In the genomic region with DNA sequence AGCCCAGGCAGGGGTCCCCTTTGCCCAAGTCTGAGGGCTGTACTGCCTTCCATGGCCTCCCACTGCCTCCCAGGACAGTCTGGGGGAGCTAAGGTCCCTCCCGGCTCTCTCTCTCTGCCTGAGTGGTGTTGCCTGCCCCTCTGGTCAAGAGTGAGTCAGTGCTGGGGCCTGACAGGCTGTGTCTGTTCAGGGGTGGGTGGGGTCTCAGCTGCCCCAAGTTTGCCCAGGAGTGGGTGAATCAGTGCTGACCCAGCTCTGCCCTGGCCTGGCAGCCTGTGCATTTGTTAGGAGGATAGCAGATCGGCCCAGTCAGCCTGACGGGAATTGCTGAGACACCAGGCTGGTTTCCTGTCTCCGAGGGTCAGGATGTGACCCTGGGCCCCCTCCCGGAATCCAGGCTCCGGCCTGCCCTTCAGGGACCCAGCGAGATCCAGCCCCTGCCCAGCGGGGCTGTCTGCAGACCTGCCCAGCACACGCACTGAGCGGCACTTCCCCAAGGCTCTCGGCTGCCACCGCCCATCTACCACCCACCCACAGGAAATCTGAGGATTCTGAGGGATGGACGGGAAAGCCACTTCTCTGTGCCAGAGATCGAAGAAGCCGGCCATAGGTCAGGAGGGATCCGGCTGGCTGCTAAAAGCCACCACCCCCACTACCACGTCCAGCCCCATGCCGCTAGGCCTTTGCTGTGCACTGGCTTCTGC, we compare ENCODE assay signal across 8 cellular contexts. TPM values are rescaled to one million over a fixed set of nuclear protein-coding genes. Genes with fewer than 3 reads are reported as not detected.
A peak's percentile ranks its signal among the peaks of the same experiment; 100 is the strongest.
DNase-seq lines count a peak whose midpoint lies in the region; ATAC-seq and TF ChIP-seq lines count a peak whose summit lies in the region.

No MANE protein-coding gene starts in this region.

- no peak overlapping the region for H3K4me2 ChIP-seq in neural progenitor cell

- peaks cover 36% of the 10 kb centered on the region for H3K4me1 Mint-ChIP-seq in neural progenitor cell

- H3F3A ChIP-seq in neural progenitor cell (ENCODE audit: low read depth) = no peaks in the 10 kb centered on the region

- H4K20me1 ChIP-seq in neural progenitor cell (ENCODE audit: low read depth) = no peaks in the 10 kb centered on the region

- H3K27ac ChIP-seq in RWPE2 (ENCODE audit: poor library complexity, severe bottlenecking) = peak overlapping the region; percentile 55
- H3K27ac ChIP-seq in neural progenitor cell = no peak overlapping the region

- DNase-seq in ACHN (peak; percentile 90), RWPE2 (ENCODE audit: low spot score) (no peak), fibroblast of mammary gland (ENCODE audit: low read depth) (peak; percentile 98), neural progenitor cell (ENCODE audit: low spot score) (no peak), NCI-H2196 treated with DMSO at 0.1 percent for 48 hours (lab: John Stamatoyannopoulos, UW; ENCODE audit: unreplicated experiment) (no peak), middle frontal gyrus (ENCODE audit: extremely low spot score, low spot score) (no peak)

- no peak overlapping the region for H3K9ac ChIP-seq in neural progenitor cell

- H2AFZ ChIP-seq in neural progenitor cell (replicated peaks) = peak overlapping the region; percentile 40

- in situ Hi-C loops in ACHN (cut with HindIII; ENCODE audit: low pct_ligation_motif_present, low pct_unique_long_range_greater_than_20kb, low sequenced_read_pairs) = no loop called here

- H3K4me1 ChIP-seq in RWPE2 (ENCODE audit: insufficient read depth, poor library complexity, severe bottlenecking) (peaks cover 9% of the 10 kb centered on the region), neural progenitor cell (peaks cover 8% of the 10 kb centered on the region)

- TF ChIP-seq CTCF in RWPE2 (IDR thresholded peaks at IDR 0.05; ENCODE audit: poor library complexity, severe bottlenecking) = no peak
- no peak for TF ChIP-seq CTCF in fibroblast of mammary gland (conservative IDR thresholded peaks at IDR 0.05; ENCODE audit: control insufficient read depth, insufficient read depth, low read depth, low read length)
- TF ChIP-seq CTCF in neural progenitor cell (IDR thresholded peaks at IDR 0.05) = no peak

- no peaks in the 10 kb centered on the region for H3K36me3 Mint-ChIP-seq in neural progenitor cell

- ATAC-seq in RWPE2 (ENCODE audit: low read depth) (peak; percentile 98), HG03442 (IDR thresholded peaks at IDR 0.05; ENCODE audit: unreplicated experiment) (no peak), HG03432 (IDR thresholded peaks at IDR 0.05; ENCODE audit: unreplicated experiment) (no peak)

- H3K27me3 ChIP-seq in RWPE2 (ENCODE audit: insufficient read depth, poor library complexity, severe bottlenecking) = no peaks in the 10 kb centered on the region
- no peaks in the 10 kb centered on the region for H3K27me3 ChIP-seq in neural progenitor cell

- peaks cover 6% of the 10 kb centered on the region for H3K27me3 Mint-ChIP-seq in neural progenitor cell (ENCODE audit: insufficient read depth, low read depth)

- H3K27ac Mint-ChIP-seq in neural progenitor cell = peak overlapping the region; percentile 87

- H3K79me2 ChIP-seq in neural progenitor cell (ENCODE audit: low read depth) = no peaks in the 10 kb centered on the region

- H3K9me3 Mint-ChIP-seq in neural progenitor cell = no peaks in the 10 kb centered on the region

- 0 out of 2 replicates have a peak, but pooled peaks cover 4% of the 10 kb centered on the region for H3K36me3 ChIP-seq in RWPE2 (ENCODE audit: low read depth)
- no peaks in the 10 kb centered on the region for H3K36me3 ChIP-seq in neural progenitor cell

- H3K4me3 Mint-ChIP-seq in neural progenitor cell = no peak overlapping the region

- H3K4me3 ChIP-seq in RWPE2 (ENCODE audit: severe bottlenecking) (no peak overlapping the region), fibroblast of mammary gland (ENCODE audit: control insufficient read depth, low read depth, low read length) (peak overlapping the region; percentile 2), neural progenitor cell (no peak overlapping the region)

- no peaks in the 10 kb centered on the region for H3K9me3 ChIP-seq in RWPE2 (ENCODE audit: severe bottlenecking)
- H3K9me3 ChIP-seq in neural progenitor cell (ENCODE audit: low read depth) = no peaks in the 10 kb centered on the region

RNA-seq across cellular contexts. Expression of a gene that starts 15.9 kb away (rescaled TPM):
- 0.19 TPM in 1 of 2 replicates, not detected in the other for total RNA-seq in neural progenitor cell (ENCODE audit: low replicate concordance)

RNA-seq across cellular contexts. Expression of a gene that starts 35.8 kb away (rescaled TPM):
- 32.8 and 60.5 TPM in 2 replicates for total RNA-seq in neural progenitor cell (ENCODE audit: low replicate concordance)

RNA-seq across cellular contexts. Expression of a gene that starts 38.9 kb away (rescaled TPM):
- total RNA-seq in neural progenitor cell (ENCODE audit: low replicate concordance) = 20.5 and 25.6 TPM in 2 replicates

RNA-seq across cellular contexts. Expression of a gene that starts 52.7 kb away (rescaled TPM):
- total RNA-seq in neural progenitor cell (ENCODE audit: low replicate concordance) = 22.5 and 47.8 TPM in 2 replicates

Comparison
In these comparisons a context has a peak if more than half of its experiments do, and no peak if none do; other contexts are left out.
1. DNase-seq: peak in ACHN (single experiment) and fibroblast of mammary gland (single experiment); none in RWPE2 (single experiment), neural progenitor cell (single experiment), NCI-H2196 treated with DMSO at 0.1 percent for 48 hours (single experiment) and middle frontal gyrus (single experiment).